27 cellular contexts compared by ENCODE assay signal in the genomic region with DNA sequence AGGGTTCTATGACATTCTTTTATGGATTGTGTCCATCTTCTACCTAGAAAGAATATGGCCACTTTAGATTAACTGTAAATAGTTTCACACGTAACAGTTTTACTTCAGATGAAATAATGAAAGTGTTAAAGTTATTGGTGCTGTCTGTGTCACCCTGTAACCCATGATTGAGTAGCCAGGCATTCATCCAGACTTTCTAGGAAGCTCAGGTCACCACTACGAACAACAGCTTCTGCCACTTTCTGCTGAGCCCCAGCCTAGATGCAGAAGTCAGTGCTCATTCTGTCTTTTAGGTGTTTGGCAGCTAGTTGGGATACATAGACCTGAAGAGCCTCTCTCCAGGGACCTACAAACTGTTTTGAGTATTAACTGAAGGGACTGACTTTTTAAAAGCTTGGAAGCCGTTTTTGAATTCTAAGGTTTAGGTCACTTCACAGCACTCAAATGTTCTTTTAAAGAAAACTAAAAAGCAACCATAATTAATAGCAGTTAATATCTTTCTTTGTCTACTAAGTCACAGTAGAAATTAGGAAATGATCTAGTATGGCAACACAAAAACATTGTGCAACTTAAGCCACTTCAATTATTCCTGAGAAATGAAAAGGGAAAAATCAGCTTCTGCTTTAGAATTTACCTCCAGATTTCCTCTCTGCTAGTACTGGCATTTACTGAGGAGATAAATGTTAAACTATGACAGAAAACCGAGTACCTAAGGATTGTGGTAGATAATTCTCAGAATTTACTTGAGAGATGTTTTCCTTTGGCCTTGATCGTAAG.
DNase-seq lines count a peak whose midpoint lies in the region; ATAC-seq, FAIRE-seq and TF ChIP-seq lines count a peak whose summit lies in the region.
"Had no signal": no experiment of that assay in that cellular context is flagged by ENCODE, and none has a peak within 500 bp of the region (broad histone marks: within the 10 kb centered on the region; RNA-seq: fewer than 3 reads in every experiment).

No MANE protein-coding gene starts in this region.

- H3K27me3 ChIP-seq in mammary epithelial cell (ENCODE audit: insufficient read depth, low read length) (no peaks in the 10 kb centered on the region), breast epithelium (no peaks in the 10 kb centered on the region), HUES64 (ENCODE audit: insufficient read depth, low read length) (no peaks in the 10 kb centered on the region), H1 (replicated peaks in 1 of 4; ENCODE audit: control insufficient read depth in 3 of 4, extremely low read depth in 1 of 4, insufficient read depth in 3 of 4, low read length in 3 of 4) (no peaks in the 10 kb centered on the region), smooth muscle cell (ENCODE audit: low read depth) (no peaks in the 10 kb centered on the region)
- H3K27me3 ChIP-seq: pancreas, uterus had no signal

- no peak overlapping the region for H3K14ac ChIP-seq in H1 (ENCODE audit: insufficient read length)

- dilution Hi-C loops in mammary epithelial cell (cut with HindIII; ENCODE audit: low sequenced_read_pairs), result no loop called here

- no peak overlapping the region for H4K8ac ChIP-seq in H1 (ENCODE audit: extremely low read depth, insufficient read depth, low read length)

- no peak overlapping the region for H2BK120ac ChIP-seq in H1 (replicated peaks; ENCODE audit: low read depth, low read length)

- H3K9me3 ChIP-seq in mammary epithelial cell (replicated peaks; ENCODE audit: insufficient read depth, low read length) (no peaks in the 10 kb centered on the region), breast epithelium (no peaks in the 10 kb centered on the region), HUES64 (ENCODE audit: insufficient read depth, low read depth, low read length) (no peaks in the 10 kb centered on the region), H1 (ENCODE audit: insufficient read depth in 2 of 2, low read depth in 1 of 2, low read length in 1 of 2) (no peaks in the 10 kb centered on the region), smooth muscle cell (replicated peaks; ENCODE audit: low read depth) (no peaks in the 10 kb centered on the region)
- H3K9me3 ChIP-seq: pancreas, thoracic aorta, uterus had no signal

- FAIRE-seq in H1 (lab: Jason Lieb, UNC), result no peak
- FAIRE-seq: frontal cortex had no signal

- H3K79me2 ChIP-seq in mammary epithelial cell (ENCODE audit: insufficient read depth, low read length) (no peaks in the 10 kb centered on the region), H1 (ENCODE audit: control insufficient read depth in 1 of 2, insufficient read depth in 2 of 2, low read length in 2 of 2) (no peaks in the 10 kb centered on the region), smooth muscle cell (ENCODE audit: low read depth) (no peaks in the 10 kb centered on the region)

- H3K4ac ChIP-seq in H1 (replicated peaks; ENCODE audit: insufficient read length, low read depth, low read length), result no peak overlapping the region

- H2AFZ ChIP-seq in mammary epithelial cell (ENCODE audit: low read depth, low read length) (no peak overlapping the region), H1 (ENCODE audit: low read length) (no peak overlapping the region), smooth muscle cell (ENCODE audit: low read depth) (no peak overlapping the region)

- H2BK12ac ChIP-seq in H1 (ENCODE audit: low read depth, low read length), result no peak overlapping the region

- no peak overlapping the region for H4K91ac ChIP-seq in H1 (replicated peaks; ENCODE audit: insufficient read length, low read length)

- no peak overlapping the region for H2AK5ac ChIP-seq in H1 (ENCODE audit: low read depth, low read length)

- no peak for TF ChIP-seq CTCF in mammary epithelial cell (conservative IDR thresholded peaks at IDR 0.05 in 1 of 2, IDR thresholded peaks at IDR 0.05 in 1 of 2; ENCODE audit: extremely low read depth in 1 of 2, insufficient read depth in 1 of 2, low read depth in 1 of 2, low read length in 2 of 2)
- no peak for TF ChIP-seq CTCF in breast epithelium (IDR thresholded peaks at IDR 0.05)
- TF ChIP-seq CTCF in H1 (IDR thresholded peaks at IDR 0.05; ENCODE audit: control extremely low read depth in 1 of 3, insufficient read depth in 1 of 3, low read depth in 1 of 3, low read length in 3 of 3), result no peak
- TF ChIP-seq CTCF in smooth muscle cell (IDR thresholded peaks at IDR 0.05; ENCODE audit: borderline replicate concordance, insufficient read depth, poor library complexity, severe bottlenecking), result no peak

- H3K18ac ChIP-seq in H1 (ENCODE audit: extremely low read depth, low read length), result no peak overlapping the region

- TF ChIP-seq POLR2A in breast epithelium (IDR thresholded peaks at IDR 0.05) (no peak), H1 (IDR thresholded peaks at IDR 0.05; ENCODE audit: control extremely low read depth in 1 of 2, low read depth in 2 of 2, low read length in 2 of 2) (no peak)

- H3K4me1 ChIP-seq in mammary epithelial cell (ENCODE audit: insufficient read depth, low read length) (no peaks in the 10 kb centered on the region), breast epithelium (no peaks in the 10 kb centered on the region), HUES64 (ENCODE audit: insufficient read depth, low read length) (peaks cover 49% of the 10 kb centered on the region), H1 (replicated peaks in 1 of 4; ENCODE audit: control insufficient read depth in 3 of 4, insufficient read depth in 4 of 4, low read length in 3 of 4) (peaks cover 0 to 18% (median 6%) of the 10 kb centered on the region in 4 experiments; a peak in 3 of 7 replicates), smooth muscle cell (ENCODE audit: low read depth) (peaks cover 9% of the 10 kb centered on the region)
- H3K4me1 ChIP-seq: uterus had no signal

- H2BK20ac ChIP-seq in H1 (ENCODE audit: low read length), result no peak overlapping the region; the same call in 1 of the 2 replicates

- in situ Hi-C loops in mammary epithelial cell (cut with MboI; ENCODE audit: low sequenced_read_pairs in 2 of 2), result no loop called here

- H3K4me3 ChIP-seq in mammary epithelial cell (replicated peaks in 1 of 3; ENCODE audit: insufficient read depth in 1 of 3, low read depth in 2 of 3, low read length in 3 of 3) (no peak overlapping the region), breast epithelium (no peak overlapping the region), HUES64 (ENCODE audit: low read length) (no peak overlapping the region), H1 (ENCODE audit: extremely low read depth in 1 of 4, insufficient read depth in 2 of 4, low read depth in 3 of 4, low read length in 4 of 4) (no peak overlapping the region), smooth muscle cell (no peak overlapping the region)
- H3K4me3 ChIP-seq: pancreas, thoracic aorta, uterus had no signal

- H3K36me3 ChIP-seq in mammary epithelial cell (ENCODE audit: insufficient read depth, low read length) (peaks cover 2% of the 10 kb centered on the region), breast epithelium (no peaks in the 10 kb centered on the region), HUES64 (ENCODE audit: insufficient read depth, low read length) (peaks cover 12% of the 10 kb centered on the region), H1 (ENCODE audit: control insufficient read depth in 2 of 4, insufficient read depth in 4 of 4, low read length in 3 of 4) (no peaks in the 10 kb centered on the region; a peak in 1 of 8 replicates), smooth muscle cell (ENCODE audit: low read depth) (peaks cover 10% of the 10 kb centered on the region)
- H3K36me3 ChIP-seq: pancreas, thoracic aorta, uterus had no signal

- H3K23ac ChIP-seq in H1 (ENCODE audit: insufficient read length), result no peak overlapping the region

- H4K20me1 ChIP-seq in mammary epithelial cell (ENCODE audit: insufficient read depth, low read length), result no peaks in the 10 kb centered on the region
- H4K20me1 ChIP-seq in H1 (replicated peaks in 1 of 2; ENCODE audit: control insufficient read depth in 1 of 2, insufficient read depth in 2 of 2, low read length in 2 of 2), result no peaks in the 10 kb centered on the region
- no peaks in the 10 kb centered on the region for H4K20me1 ChIP-seq in smooth muscle cell (ENCODE audit: low read depth)

- H3K27ac ChIP-seq in mammary epithelial cell (ENCODE audit: insufficient read depth, low read depth, low read length), result no peak overlapping the region
- H3K27ac ChIP-seq in breast epithelium, result no peak overlapping the region
- peak overlapping the region; percentile 34; the same call in 1 of the 2 replicates for H3K27ac ChIP-seq in HUES64 (ENCODE audit: low read depth, low read length)
- H3K27ac ChIP-seq in H1 (ENCODE audit: low read depth, low read length), result 0 out of 2 replicates have a peak overlapping the region, but pooled peaks have one; percentile 3
- H3K27ac ChIP-seq in smooth muscle cell (ENCODE audit: low read depth), result peak overlapping the region; percentile 11
- H3K27ac ChIP-seq: C4-2B, pancreas, thoracic aorta had no signal

- DNase-seq in mammary epithelial cell, result no peak
- no peak for DNase-seq in breast epithelium (ENCODE audit: low spot score in 2 of 2)
- DNase-seq in H1 (ENCODE audit: low read depth in 1 of 2, low spot score in 2 of 2), result no peak
- DNase-seq in smooth muscle cell (lab: John Stamatoyannopoulos, UW; ENCODE audit: unreplicated experiment), result no peak
- no peak for DNase-seq in stimulated activated naive CD4-positive, alpha-beta T cell treated with Interleukin-2 at 50 U/mL for 16 hours (lab: John Stamatoyannopoulos, UW)
- DNase-seq in posterior cingulate gyrus, result no peak
- DNase-seq: activated B cell treated with CpG ODN at 0.5 μM for 24 hours; activated CD4-positive, alpha-beta memory T cell treated with anti-CD3 and anti-CD28 coated beads for 36 hours; effector CD8-positive, alpha-beta T cell; EL; erythroblast; hippocampal formation; immature natural killer cell; NCI-H1048; NCI-H187; NCI-H226; pancreas; right cardiac atrium; stimulated activated CD4-positive, alpha-beta T cell treated with anti-CD3 and anti-CD28 coated beads, Interleukin-12 subunit alpha, Interleukin-12 subunit beta, amount 100 ng/mL, for 4 hours; stimulated activated naive CD8-positive, alpha-beta T cell treated with anti-CD3 and anti-CD28 coated beads, Interleukin-15, Interleukin-2, amounts not matched to agents 100 U/mL and 50 U/mL, for 24 hours; uterus had no signal

- H3K23me2 ChIP-seq in H1 (ENCODE audit: low read depth, low read length), result no peaks in the 10 kb centered on the region

- BruUV-seq in mammary epithelial cell (replicated peaks; lab: Mats Ljungman, UMichigan), result no TSS peak

- H3K4me2 ChIP-seq in mammary epithelial cell (ENCODE audit: insufficient read depth, low read depth, low read length), result no peak overlapping the region
- no peak overlapping the region for H3K4me2 ChIP-seq in H1 (ENCODE audit: insufficient read depth in 1 of 2, low read depth in 2 of 2, low read length in 2 of 2)
- H3K4me2 ChIP-seq in smooth muscle cell, result no peak overlapping the region

- no peak for ATAC-seq in GM19023 (IDR thresholded peaks at IDR 0.05; ENCODE audit: unreplicated experiment)
- ATAC-seq: left lobe of liver; pancreas; right cardiac atrium; stimulated activated naive CD8-positive, alpha-beta T cell treated with anti-CD3 and anti-CD28 coated beads, Interleukin-15, Interleukin-2, amounts not matched to agents 100 U/mL and 50 U/mL, for 24 hours had no signal

- no peak overlapping the region for H2BK5ac ChIP-seq in H1 (ENCODE audit: low read depth, low read length)

- no peak overlapping the region for H2BK15ac ChIP-seq in H1 (ENCODE audit: low read length)

- H3K56ac ChIP-seq in H1 (replicated peaks; ENCODE audit: insufficient read length, low read depth, low read length), result no peak overlapping the region

- H3K9ac ChIP-seq in mammary epithelial cell (ENCODE audit: insufficient read depth, low read length) (peak overlapping the region; percentile 10), HUES64 (ENCODE audit: low read depth, low read length) (no peak overlapping the region), H1 (replicated peaks in 1 of 4; ENCODE audit: extremely low read depth in 1 of 4, low read depth in 3 of 4, low read length in 3 of 4) (no peak overlapping the region), smooth muscle cell (ENCODE audit: low read depth) (no peak overlapping the region)

- TF ChIP-seq RAD21 in H1 (IDR thresholded peaks at IDR 0.05 in 1 of 2, conservative IDR thresholded peaks at IDR 0.05 in 1 of 2; ENCODE audit: low read depth in 2 of 2, low read length in 2 of 2), result no peak

- intact Hi-C loops in mammary epithelial cell (cut with micrococcal nuclease), result no loop called here
- intact Hi-C loops in breast epithelium (cut with DNase I; ENCODE audit: low total_unique reads), result no loop called here
- intact Hi-C loops in posterior cingulate gyrus (cut with DNase I), result no loop called here

- WGBS in mammary epithelial cell (ENCODE audit: low coverage, missing lambda C conversion rate), result 85% methylated on average over 5 of the region's 5 CpGs
- 77% methylated on average over 5 of the region's 5 CpGs for WGBS in HUES64
- 82% methylated on average over 5 of the region's 5 CpGs; no CpG with 5 or more reads in 1 of the 2 experiments for WGBS in H1 (ENCODE audit: extremely low coverage in 1 of 2, insufficient coverage in 1 of 2, insufficient read length in 1 of 2, insufficient replicate concordance in 2 of 2, low coverage in 1 of 2, low lambda C conversion rate in 2 of 2, missing lambda C conversion rate in 1 of 2), 2 experiments
- WGBS in smooth muscle cell (ENCODE audit: low lambda C conversion rate), result 88% methylated on average over 5 of the region's 5 CpGs

- no peaks in the 10 kb centered on the region for H3F3A ChIP-seq in smooth muscle cell (ENCODE audit: low read depth)

- CTCF ChIA-PET in mammary epithelial cell (lab: Charles Lee; ENCODE audit: low non-redundant PET) (no interaction called here), H1 (lab: Charles Lee; ENCODE audit: partially characterized antibody) (no interaction called here)

- H4K5ac ChIP-seq in H1 (ENCODE audit: insufficient read length, low read depth, low read length), result no peak overlapping the region

- POLR2A ChIA-PET in H1 (lab: Charles Lee; ENCODE audit: partially characterized antibody), result no interaction called here

- no peak for TF ChIP-seq EP300 in H1 (IDR thresholded peaks at IDR 0.05; ENCODE audit: borderline replicate concordance in 1 of 2, low read depth in 2 of 2, low read length in 2 of 2)

- no peaks in the 10 kb centered on the region for H3K79me1 ChIP-seq in H1 (ENCODE audit: low read depth, low read length)

Comparison
In these comparisons a context has a peak if more than half of its experiments do, and no peak if none do; other contexts are left out.
1. H3K27ac ChIP-seq: peak in HUES64 (single experiment), H1 (single experiment) and smooth muscle cell (single experiment); none in mammary epithelial cell (single experiment) and breast epithelium (0 of 2).